In genomic region chr19:17944301-17944700, GRCh38 we compare ENCODE assay signal across 14 cellular contexts. TPM values are rescaled to one million over a fixed set of nuclear protein-coding genes. Genes with fewer than 3 reads are reported as not detected.
DNase-seq lines count a peak whose midpoint lies in the region; ATAC-seq, FAIRE-seq and TF ChIP-seq lines count a peak whose summit lies in the region.
"Had no signal": no experiment of that assay in that cellular context is flagged by ENCODE, and none has a peak within 500 bp of the region (broad histone marks: within the 10 kb centered on the region; RNA-seq: fewer than 3 reads in every experiment).

No MANE protein-coding gene starts in this region.

- peak overlapping the region; percentile 56 to 93; a peak in 3 of 4 replicates for H3K9ac ChIP-seq in K562 (ENCODE audit: insufficient read depth in 1 of 2, low read depth in 2 of 2, low read length in 2 of 2)

- H3K36me3 Mint-ChIP-seq in natural killer cell, result no peaks in the 10 kb centered on the region

- intact Hi-C loops in K562 (cut with micrococcal nuclease) (loop anchor here (10.0 kb wide), 1 partner anchor 210 kb away; the partner anchor contains the start of gene PIK3R2), natural killer cell (cut with micrococcal nuclease) (no loop called here)

- CTCF ChIA-PET in AG04450 (lab: Charles Lee), result interaction anchor here (6.7 kb wide), 1 partner anchor 52 kb away, joined by 84 read pairs; no protein-coding TSS in a partner anchor
- CTCF ChIA-PET in K562 (lab: Yijun Ruan, JAX; ENCODE audit: low intra/inter-chr PET ratio), result no interaction called here

- no peak for FAIRE-seq in K562 (lab: Jason Lieb, UNC)
- FAIRE-seq: colon had no signal

- no peak for TF ChIP-seq RAD21 in K562 (CRISPR knock-in tag; conservative IDR thresholded peaks at IDR 0.05 in 1 of 2, IDR thresholded peaks at IDR 0.05 in 1 of 2)

- in situ Hi-C loops in K562 (cut with MboI), result loop anchor here (10.0 kb wide), 1 partner anchor 50 kb away; no protein-coding TSS in a partner anchor

- H3K4me3 ChIP-seq in AG04450 (ENCODE audit: low read depth, low read length) (no peak overlapping the region), K562 (no peak overlapping the region)
- H3K4me3 ChIP-seq: transverse colon had no signal

- peaks cover 10 to 20% of the 10 kb centered on the region in 2 donors for H3K4me1 Mint-ChIP-seq in natural killer cell

- TF ChIP-seq POLR2A in K562 (conservative IDR thresholded peaks at IDR 0.05), result no peak

- H4K20me1 ChIP-seq in K562 (replicated peaks; ENCODE audit: control insufficient read depth, insufficient read depth, low read length), result no peaks in the 10 kb centered on the region

- peaks cover 38 to 60% of the 10 kb centered on the region in 2 experiments for H3K4me1 ChIP-seq in K562 (replicated peaks in 1 of 2; ENCODE audit: control insufficient read depth in 2 of 2, insufficient read depth in 2 of 2, low read length in 2 of 2)

- peak overlapping the region in 1 of 2 donors; percentile 27 for H3K27ac Mint-ChIP-seq in natural killer cell
- H3K27ac Mint-ChIP-seq: activated T-helper 17 cell treated with anti-CD3 and anti-CD28 coated beads, Interleukin-2, amount 50 U/mL, for 72 hours had no signal

- H3K9me3 Mint-ChIP-seq in natural killer cell, result no peaks in the 10 kb centered on the region
- H3K9me3 Mint-ChIP-seq: activated T-helper 17 cell treated with anti-CD3 and anti-CD28 coated beads, Interleukin-2, amount 50 U/mL, for 72 hours had no signal

- peaks cover 27% of the 10 kb centered on the region; the same call in 2 of the 3 replicates for H3K36me3 ChIP-seq in K562 (ENCODE audit: control insufficient read depth, insufficient read depth, low read length)
- H3K36me3 ChIP-seq: transverse colon had no signal

- 74% methylated on average over 4 of the region's 4 CpGs for WGBS in K562 (ENCODE audit: insufficient coverage, low coverage, missing lambda C conversion rate)

- H3K27me3 Mint-ChIP-seq in natural killer cell (ENCODE audit: low read depth in 2 of 2), result peaks cover 3 to 5% of the 10 kb centered on the region in 2 donors

- no peak overlapping the region for H3K4me3 Mint-ChIP-seq in natural killer cell
- H3K4me3 Mint-ChIP-seq: activated T-helper 17 cell treated with anti-CD3 and anti-CD28 coated beads, Interleukin-2, amount 50 U/mL, for 72 hours had no signal

- no TSS peak for BruUV-seq in K562 (replicated peaks; lab: Mats Ljungman, UMichigan)

- H3K27ac ChIP-seq in AG04450 (ENCODE audit: low read depth, low read length), result peak overlapping the region; percentile 39
- no peak overlapping the region for H3K27ac ChIP-seq in K562 (ENCODE audit: extremely low read depth, low read depth, low read length)
- H3K27ac ChIP-seq: transverse colon had no signal

- no peak for TF ChIP-seq CTCF in AG04450 (IDR thresholded peaks at IDR 0.05; ENCODE audit: low read depth, low read length)
- no peak for TF ChIP-seq CTCF in K562 (IDR thresholded peaks at IDR 0.05 in 2 of 3, conservative IDR thresholded peaks at IDR 0.05 in 1 of 3; ENCODE audit: insufficient read depth in 2 of 3, low read depth in 1 of 3, low read length in 3 of 3)
- TF ChIP-seq CTCF in natural killer cell (IDR thresholded peaks at IDR 0.05), result no peak

- no peak overlapping the region for H2AFZ ChIP-seq in K562 (ENCODE audit: low read depth, low read length)

- H3K27me3 ChIP-seq in AG04450 (ENCODE audit: control insufficient read depth, insufficient read depth, low read length), result peaks cover 5% of the 10 kb centered on the region
- H3K27me3 ChIP-seq in K562 (ENCODE audit: control insufficient read depth in 2 of 2, insufficient read depth in 2 of 2, low read length in 2 of 2), result no peaks in the 10 kb centered on the region

- no peak for TF ChIP-seq EP300 in K562 (IDR thresholded peaks at IDR 0.05; ENCODE audit: low read length)

- H3K9me3 ChIP-seq in AG04450 (ENCODE audit: control insufficient read depth, insufficient read depth, low read length) (no peaks in the 10 kb centered on the region; the same call in 1 of the 2 replicates), K562 (replicated peaks; ENCODE audit: control insufficient read depth, insufficient read depth, low read depth, low read length) (no peaks in the 10 kb centered on the region)
- H3K9me3 ChIP-seq: transverse colon had no signal

- H3K79me2 ChIP-seq in K562 (ENCODE audit: control insufficient read depth, insufficient read depth, low read length), result 0 out of 3 replicates have a peak, but pooled peaks cover 3% of the 10 kb centered on the region

- no peak for ATAC-seq in K562
- ATAC-seq in GM18867 (IDR thresholded peaks at IDR 0.05; ENCODE audit: unreplicated experiment), result no peak
- no peak for ATAC-seq in natural killer cell
- ATAC-seq: activated T-helper 17 cell treated with anti-CD3 and anti-CD28 coated beads, Interleukin-2, amount 50 U/mL, for 72 hours had no signal

- H3K9me1 ChIP-seq in K562 (ENCODE audit: control insufficient read depth, insufficient read depth, low read length), result no peaks in the 10 kb centered on the region

- peak; percentile 77 for DNase-seq in AG04450 (ENCODE audit: low read depth, low spot score)
- DNase-seq in HPDE6-E6E7 (ENCODE audit: extremely low spot score), result peak; percentile 85
- DNase-seq in K562 (ENCODE audit: extremely low read depth in 1 of 4, low spot score in 3 of 4), result no peak
- peak; percentile 84 for DNase-seq in hepatic stellate cell (ENCODE audit: low spot score)
- no peak for DNase-seq in activated naive CD4-positive, alpha-beta T cell treated with anti-CD3 and anti-CD28 coated beads, Interleukin-2, amount 50 U/mL, for 16 hours
- no peak for DNase-seq in natural killer cell
- DNase-seq in DMS53 treated with DMSO at 0.1 percent for 48 hours (lab: John Stamatoyannopoulos, UW; ENCODE audit: unreplicated experiment), result no peak
- DNase-seq: NCI-H1048, NCI-H524 treated with DMSO at 0.1 percent for 48 hours, transverse colon had no signal

- POLR2A ChIA-PET in AG04450 (lab: Yijun Ruan, JAX) (no interaction called here), K562 (lab: Yijun Ruan, JAX) (interaction anchor here (1.0 to 1.2 kb wide), 3 partner anchors 54 to 119 kb away, joined by 3 to 4 read pairs (median 3); no protein-coding TSS in a partner anchor)

- peak overlapping the region; percentile 78; the same call in 1 of the 2 replicates for H3K4me2 ChIP-seq in K562 (ENCODE audit: insufficient read depth, low read length)

TF ChIP-seq in K562, 482 proteins besides CTCF, POLR2A, EP300 and RAD21:
- no peak for TF ChIP-seq ZNF75A (CRISPR knock-in tag; IDR thresholded peaks at IDR 0.05)
- peak; percentile 24 for TF ChIP-seq ZFP36 (IDR thresholded peaks at IDR 0.05; ENCODE audit: low read depth, low read length, partially characterized antibody)

RNA-seq across cellular contexts. Expression of gene CCDC124, which starts 11.5 kb away (rescaled TPM):
- polyA plus RNA-seq in AG04450 (2011; rRNA removed) (36.0 and 40.9 TPM in 2 replicates), K562 (2011; rRNA removed) (38.0 and 40.1 TPM in 2 replicates), K562 (2014; fragmentation: Illumina TruSeq; extraction: Trizol) (28.1 and 97.0 TPM in 2 replicates), K562 (2014; fragmentation: Nextera tagmentation; extraction: Ambion mirVana) (10 to 100 TPM in 1 of 2 experiments, 1 to 10 TPM in 1; 6.6 to 19.4 TPM), K562 (2014; rRNA removed) (213 and 234 TPM in 2 replicates)
- 8.1 and 8.6 TPM in 2 replicates for polyA minus RNA-seq in AG04450 (2011; rRNA and poly(A)+ RNA removed)
- total RNA-seq in K562 (2011; cell fraction: chromatin; rRNA removed; ENCODE audit: low replicate concordance), result 16.5 and 44.8 TPM in 2 replicates
- total RNA-seq in K562 (2011; cell fraction: nucleolus; rRNA removed), result 48.6 and 53.7 TPM in 2 replicates
- total RNA-seq in K562 (2011; cell fraction: nucleoplasm; rRNA removed), result 28.2 and 35.4 TPM in 2 replicates
- total RNA-seq in K562 (2014; rRNA removed) (150 and 197 TPM in 2 replicates), K562 (2014; rRNA removed; fragmentation: Illumina TruSeq; extraction: Trizol) (4.1 and 5.8 TPM in 2 replicates), K562 (2015; rRNA removed; fragmentation: Illumina TruSeq; extraction: Trizol) (38.5 and 40.5 TPM in 2 replicates), K562 (2021) (145 and 149 TPM in 2 replicates), natural killer cell (10 to 100 TPM; 32.6 to 37.6 (median 37.4) TPM)
- polyA plus RNA-seq in K562 (2011; cell fraction: cytosol; rRNA removed), result 63.8 and 189 TPM in 2 replicates
- polyA plus RNA-seq in K562 (2011; cell fraction: nucleus; rRNA removed), result 31.4 and 62.8 TPM in 2 replicates
- polyA plus RNA-seq in K562 (2012), result 66.3 and 130 TPM in 2 replicates
- polyA minus RNA-seq in K562 (2011; rRNA and poly(A)+ RNA removed), result 7.0 and 9.2 TPM in 2 replicates
- polyA minus RNA-seq in K562 (2011; cell fraction: cytosol; rRNA and poly(A)+ RNA removed), result 24.4 and 37.9 TPM in 2 replicates
- 10.2 and 13.8 TPM in 2 replicates for polyA minus RNA-seq in K562 (2011; cell fraction: nucleus; rRNA and poly(A)+ RNA removed)

RNA-seq across cellular contexts. Expression of gene KCNN1, which starts 22.6 kb away (rescaled TPM):
- polyA plus RNA-seq in AG04450 (2011; rRNA removed) (0.05 and 0.07 TPM in 2 replicates), K562 (2011; rRNA removed) (1.4 and 2.9 TPM in 2 replicates), K562 (2014; fragmentation: Illumina TruSeq; extraction: Trizol) (0.25 and 1.1 TPM in 2 replicates), K562 (2014; fragmentation: Nextera tagmentation; extraction: Ambion mirVana) (under 1 TPM; 0.01 to 0.04 TPM), K562 (2014; rRNA removed) (1.3 and 3.2 TPM in 2 replicates)
- polyA minus RNA-seq in AG04450 (2011; rRNA and poly(A)+ RNA removed), result not detected in 2 replicates
- 1.2 and 3.6 TPM in 2 replicates for total RNA-seq in K562 (2011; cell fraction: chromatin; rRNA removed; ENCODE audit: low replicate concordance)
- 2.8 TPM in 2 replicates for total RNA-seq in K562 (2011; cell fraction: nucleolus; rRNA removed)
- 1.5 and 2.7 TPM in 2 replicates for total RNA-seq in K562 (2011; cell fraction: nucleoplasm; rRNA removed)
- total RNA-seq in K562 (2014; rRNA removed) (1.4 and 5.2 TPM in 2 replicates), K562 (2014; rRNA removed; fragmentation: Illumina TruSeq; extraction: Trizol) (0.22 and 0.33 TPM in 2 replicates), K562 (2015; rRNA removed; fragmentation: Illumina TruSeq; extraction: Trizol) (0.72 and 0.98 TPM in 2 replicates), K562 (2021) (4.7 and 6.2 TPM in 2 replicates), natural killer cell (not detected)
- polyA plus RNA-seq in K562 (2011; cell fraction: cytosol; rRNA removed), result 4.5 and 7.9 TPM in 2 replicates
- polyA plus RNA-seq in K562 (2011; cell fraction: nucleus; rRNA removed), result 2.2 and 3.5 TPM in 2 replicates
- polyA plus RNA-seq in K562 (2012), result 2.7 and 5.0 TPM in 2 replicates
- polyA minus RNA-seq in K562 (2011; rRNA and poly(A)+ RNA removed), result 1.2 and 1.5 TPM in 2 replicates
- polyA minus RNA-seq in K562 (2011; cell fraction: cytosol; rRNA and poly(A)+ RNA removed), result 3.6 and 4.8 TPM in 2 replicates
- 2.2 and 2.4 TPM in 2 replicates for polyA minus RNA-seq in K562 (2011; cell fraction: nucleus; rRNA and poly(A)+ RNA removed)
- polyA plus RNA-seq: CD14-positive monocyte had no signal

Comparison
In these comparisons a context has a peak if more than half of its experiments do, and no peak if none do; other contexts are left out.
1. DNase-seq: peak in AG04450 (single experiment), HPDE6-E6E7 (single experiment) and hepatic stellate cell (single experiment); none in K562 (0 of 4), activated naive CD4-positive, alpha-beta T cell treated with anti-CD3 and anti-CD28 coated beads, Interleukin-2, amount 50 U/mL, for 16 hours (single experiment), natural killer cell (single experiment) and DMS53 treated with DMSO at 0.1 percent for 48 hours (single experiment).